Comparison of ENCODE assay signal across 22 cellular contexts in the genomic region with DNA sequence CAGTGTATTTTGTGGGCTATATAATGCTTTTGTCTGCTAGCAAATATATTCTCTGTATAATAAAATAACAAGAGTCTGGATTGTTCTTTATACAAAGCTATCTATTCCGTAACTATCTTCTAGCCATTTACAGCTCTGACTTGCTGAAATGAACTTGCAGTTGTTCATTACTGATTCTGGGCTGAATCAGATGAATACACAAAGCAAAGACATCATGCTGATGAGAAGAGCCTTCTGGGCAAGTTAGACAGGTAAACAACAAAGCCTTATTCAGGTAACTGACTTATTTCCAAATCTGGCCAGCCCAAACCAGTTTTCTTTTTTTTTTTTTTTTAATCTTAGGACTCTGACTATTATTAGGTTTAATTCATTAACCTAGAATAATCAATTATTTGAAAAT.
DNase-seq lines count a peak whose midpoint lies in the region; FAIRE-seq and TF ChIP-seq lines count a peak whose summit lies in the region.
"Had no signal": no experiment of that assay in that cellular context is flagged by ENCODE, and none has a peak within 500 bp of the region (broad histone marks: within the 10 kb centered on the region; RNA-seq: fewer than 3 reads in every experiment).

No MANE protein-coding gene starts in this region.

- H3K27ac ChIP-seq in endodermal cell (ENCODE audit: low read depth, low read length), result peak overlapping the region; percentile 14
- H3K27ac ChIP-seq in keratinocyte (ENCODE audit: control insufficient read depth, insufficient read depth, low read length), result no peak overlapping the region
- H3K27ac ChIP-seq in neural progenitor cell, result no peak overlapping the region
- H3K27ac ChIP-seq in SK-N-SH (ENCODE audit: low read depth in 2 of 2, low read length in 1 of 2), result no peak overlapping the region
- H3K27ac ChIP-seq: BLaER1 treated with 17β-estradiol and CSF1 and Interleukin-3, amounts not matched to agents 10 nM and 100 nM; KMS-11 had no signal

- 0 out of 2 replicates have a peak, but pooled peaks cover 3% of the 10 kb centered on the region for H3K9me2 ChIP-seq in SK-N-SH

- H3K27me3 Mint-ChIP-seq in endodermal cell (ENCODE audit: insufficient read depth), result no peaks in the 10 kb centered on the region
- H3K27me3 Mint-ChIP-seq in neural progenitor cell (ENCODE audit: insufficient read depth, low read depth), result no peaks in the 10 kb centered on the region
- H3K27me3 Mint-ChIP-seq: CD8-positive, alpha-beta memory T cell had no signal

- WGBS in endodermal cell (ENCODE audit: insufficient coverage in 1 of 2, insufficient read length in 1 of 2), 2 experiments, result 94% methylated on average over 1 of the region's 1 CpG; no CpG with 5 or more reads in 1 of the 2 experiments
- WGBS in SK-N-SH (ENCODE audit: low lambda C conversion rate), result 73% methylated on average over 1 of the region's 1 CpG

- H3K79me2 ChIP-seq in keratinocyte (ENCODE audit: control insufficient read depth, insufficient read depth, low read length) (no peaks in the 10 kb centered on the region), neural progenitor cell (ENCODE audit: low read depth) (no peaks in the 10 kb centered on the region), SK-N-SH (ENCODE audit: insufficient read depth) (no peaks in the 10 kb centered on the region)

- H3K36me3 Mint-ChIP-seq in endodermal cell (ENCODE audit: low read depth) (peaks cover 2% of the 10 kb centered on the region), neural progenitor cell (peaks cover 2% of the 10 kb centered on the region)

- H3K27ac Mint-ChIP-seq in endodermal cell (peak overlapping the region; percentile 90), neural progenitor cell (no peak overlapping the region)
- H3K27ac Mint-ChIP-seq: CD8-positive, alpha-beta memory T cell had no signal

- peaks cover 21% of the 10 kb centered on the region for H3K9me3 Mint-ChIP-seq in endodermal cell
- H3K9me3 Mint-ChIP-seq in neural progenitor cell, result no peaks in the 10 kb centered on the region
- H3K9me3 Mint-ChIP-seq: CD8-positive, alpha-beta memory T cell had no signal

- H3K27me3 ChIP-seq in endodermal cell (ENCODE audit: control insufficient read depth, insufficient read depth, low read length, poor library complexity, severe bottlenecking) (no peaks in the 10 kb centered on the region), keratinocyte (ENCODE audit: control insufficient read depth, extremely low read depth, insufficient read depth, low read length) (no peaks in the 10 kb centered on the region), neural progenitor cell (no peaks in the 10 kb centered on the region), SK-N-SH (ENCODE audit: insufficient read depth) (no peaks in the 10 kb centered on the region)
- H3K27me3 ChIP-seq: BLaER1 treated with 17β-estradiol and CSF1 and Interleukin-3, amounts not matched to agents 10 nM and 100 nM; MG63 had no signal

- H3K36me3 ChIP-seq in endodermal cell (ENCODE audit: control insufficient read depth, insufficient read depth, low read length) (peaks cover 2% of the 10 kb centered on the region), keratinocyte (ENCODE audit: control insufficient read depth in 2 of 2, extremely low read depth in 1 of 2, insufficient read depth in 2 of 2, low read length in 2 of 2) (no peaks in the 10 kb centered on the region), neural progenitor cell (no peaks in the 10 kb centered on the region), SK-N-SH (replicated peaks in 1 of 2; ENCODE audit: control insufficient read depth in 1 of 2, insufficient read depth in 2 of 2, low read length in 1 of 2) (no peaks in the 10 kb centered on the region)
- H3K36me3 ChIP-seq: BLaER1 treated with 17β-estradiol and CSF1 and Interleukin-3, amounts not matched to agents 10 nM and 100 nM; HAP-1; MG63 had no signal

- peaks cover 4% of the 10 kb centered on the region for H3K4me1 ChIP-seq in endodermal cell (ENCODE audit: control insufficient read depth, insufficient read depth, low read length)
- H3K4me1 ChIP-seq in keratinocyte (ENCODE audit: control insufficient read depth, extremely low read depth, insufficient read depth, low read length), result peaks cover 17% of the 10 kb centered on the region
- H3K4me1 ChIP-seq in neural progenitor cell, result no peaks in the 10 kb centered on the region
- H3K4me1 ChIP-seq in SK-N-SH (ENCODE audit: control insufficient read depth in 1 of 2, insufficient read depth in 2 of 2, low read depth in 1 of 2, low read length in 1 of 2), result peaks cover 0 to 2% of the 10 kb centered on the region in 2 experiments; a peak in 2 of 4 replicates
- H3K4me1 ChIP-seq: HAP-1 had no signal

- H3K9me3 ChIP-seq in endodermal cell (ENCODE audit: control insufficient read depth, low read length), result peaks cover 29% of the 10 kb centered on the region
- no peaks in the 10 kb centered on the region for H3K9me3 ChIP-seq in keratinocyte (ENCODE audit: control insufficient read depth, low read depth, low read length)
- H3K9me3 ChIP-seq in neural progenitor cell (ENCODE audit: low read depth), result no peaks in the 10 kb centered on the region
- no peaks in the 10 kb centered on the region for H3K9me3 ChIP-seq in SK-N-SH
- H3K9me3 ChIP-seq: BLaER1 treated with 17β-estradiol and CSF1 and Interleukin-3, amounts not matched to agents 10 nM and 100 nM; HAP-1 had no signal

- H3K4me1 Mint-ChIP-seq in endodermal cell (peaks cover 29% of the 10 kb centered on the region), neural progenitor cell (no peaks in the 10 kb centered on the region)
- H3K4me1 Mint-ChIP-seq: CD8-positive, alpha-beta memory T cell had no signal

- POLR2A ChIA-PET in SK-N-SH (lab: Yijun Ruan, JAX), result no interaction called here

- TF ChIP-seq RAD21 in SK-N-SH (IDR thresholded peaks at IDR 0.05; ENCODE audit: low read length), result no peak

- H2AFZ ChIP-seq in keratinocyte (ENCODE audit: control insufficient read depth, low read length) (no peak overlapping the region), neural progenitor cell (replicated peaks) (no peak overlapping the region), SK-N-SH (ENCODE audit: low read depth) (no peak overlapping the region)

- dilution Hi-C loops in keratinocyte (cut with MboI; ENCODE audit: extremely low pct_ligation_motif_present, low sequenced_read_pairs), result no loop called here

- H3K4me2 ChIP-seq in keratinocyte (ENCODE audit: control insufficient read depth, extremely low read depth, insufficient read depth, low read depth, low read length) (no peak overlapping the region), neural progenitor cell (no peak overlapping the region), SK-N-SH (no peak overlapping the region)
- H3K4me2 ChIP-seq: BLaER1 treated with 17β-estradiol and CSF1 and Interleukin-3, amounts not matched to agents 10 nM and 100 nM; KMS-11 had no signal

- H3K4me3 ChIP-seq in endodermal cell (ENCODE audit: low read length), result peak overlapping the region; percentile 16
- no peak overlapping the region for H3K4me3 ChIP-seq in keratinocyte (ENCODE audit: control insufficient read depth in 2 of 3, extremely low read depth in 1 of 3, insufficient read depth in 2 of 3, low read depth in 1 of 3, low read length in 3 of 3)
- H3K4me3 ChIP-seq in neural progenitor cell, result no peak overlapping the region
- H3K4me3 ChIP-seq in SK-N-SH (ENCODE audit: low read depth in 2 of 2, low read length in 1 of 2), result no peak overlapping the region
- H3K4me3 ChIP-seq: BLaER1 treated with 17β-estradiol and CSF1 and Interleukin-3, amounts not matched to agents 10 nM and 100 nM; HAP-1; MG63 had no signal

- no peaks in the 10 kb centered on the region for H3K9me1 ChIP-seq in keratinocyte (ENCODE audit: control insufficient read depth, extremely low read depth, insufficient read depth, low read length)

- TF ChIP-seq EP300 in SK-N-SH (IDR thresholded peaks at IDR 0.05; ENCODE audit: borderline replicate concordance in 1 of 2, low read depth in 1 of 2, low read length in 1 of 2), result no peak

- TF ChIP-seq CTCF in endodermal cell (conservative IDR thresholded peaks at IDR 0.05) (no peak), keratinocyte (optimal IDR thresholded peaks at IDR 0.05 in 1 of 3, IDR thresholded peaks at IDR 0.05 in 1 of 3, conservative IDR thresholded peaks at IDR 0.05 in 1 of 3; ENCODE audit: extremely low read depth in 1 of 3, insufficient read depth in 2 of 3, low read length in 3 of 3) (no peak), neural progenitor cell (IDR thresholded peaks at IDR 0.05) (no peak), SK-N-SH (IDR thresholded peaks at IDR 0.05) (no peak)

- H3K9ac ChIP-seq in endodermal cell (ENCODE audit: extremely low read depth, low read length, poor library complexity, severe bottlenecking), result peak overlapping the region; percentile 45
- no peak overlapping the region for H3K9ac ChIP-seq in keratinocyte (ENCODE audit: control insufficient read depth, extremely low read depth, insufficient read depth, low read length)
- no peak overlapping the region for H3K9ac ChIP-seq in neural progenitor cell
- H3K9ac ChIP-seq in SK-N-SH, result no peak overlapping the region
- H3K9ac ChIP-seq: BLaER1 treated with 17β-estradiol and CSF1 and Interleukin-3, amounts not matched to agents 10 nM and 100 nM; KMS-11 had no signal

- H3F3A ChIP-seq in neural progenitor cell (ENCODE audit: low read depth) (no peaks in the 10 kb centered on the region), SK-N-SH (replicated peaks; ENCODE audit: insufficient read depth) (no peaks in the 10 kb centered on the region)

- CTCF ChIA-PET in SK-N-SH (lab: Yijun Ruan, JAX), result no interaction called here

- H3K4me3 Mint-ChIP-seq in endodermal cell (peak overlapping the region; percentile 56), neural progenitor cell (no peak overlapping the region)
- H3K4me3 Mint-ChIP-seq: CD8-positive, alpha-beta memory T cell had no signal

- peak; percentile 52 for FAIRE-seq in keratinocyte (lab: Jason Lieb, UNC)
- FAIRE-seq: A204.1, D721Med, GM12892, HepG2 had no signal

- H4K20me1 ChIP-seq in keratinocyte (ENCODE audit: control insufficient read depth, extremely low read depth, insufficient read depth, low read length), result no peaks in the 10 kb centered on the region
- H4K20me1 ChIP-seq in neural progenitor cell (ENCODE audit: low read depth), result no peaks in the 10 kb centered on the region
- H4K20me1 ChIP-seq in SK-N-SH (ENCODE audit: insufficient read depth), result no peaks in the 10 kb centered on the region
- H4K20me1 ChIP-seq: BLaER1 treated with 17β-estradiol and CSF1 and Interleukin-3, amounts not matched to agents 10 nM and 100 nM had no signal

- DNase-seq in NCI-H2081 treated with DMSO at 0.1 percent for 48 hours (lab: John Stamatoyannopoulos, UW) (peak; percentile 8), NCI-H2081 (lab: John Stamatoyannopoulos, UW) (no peak), NCI-H69 (lab: John Stamatoyannopoulos, UW) (peak; percentile 86), endodermal cell (no peak), keratinocyte (ENCODE audit: low read depth, low spot score) (peak; percentile 33), neural progenitor cell (ENCODE audit: low spot score) (no peak), SK-N-SH (no peak)
- DNase-seq in activated effector memory CD4-positive, alpha-beta T cell treated with anti-CD3 and anti-CD28 coated beads, Interleukin-2, amount 50 U/mL, for 16 hours, result no peak
- DNase-seq: CD8-positive, alpha-beta memory T cell; DND-41; MG63; NCI-H1092; NCI-H187; NCI-H446; NCI-H82 had no signal

TF ChIP-seq in SK-N-SH, 30 proteins besides CTCF, POLR2A, EP300 and RAD21 (continues in another document):
- no peak for TF ChIP-seq POLR2AphosphoS5 (IDR thresholded peaks at IDR 0.05; ENCODE audit: low read depth, low read length)

Comparison
In these comparisons a context has a peak if more than half of its experiments do, and no peak if none do; other contexts are left out.
1. DNase-seq: peak in NCI-H2081 treated with DMSO at 0.1 percent for 48 hours (single experiment), NCI-H69 (single experiment) and keratinocyte (single experiment); none in NCI-H2081 (0 of 2), endodermal cell (single experiment), activated effector memory CD4-positive, alpha-beta T cell treated with anti-CD3 and anti-CD28 coated beads, Interleukin-2, amount 50 U/mL, for 16 hours (single experiment), neural progenitor cell (single experiment) and SK-N-SH (single experiment).